Comparison of ENCODE assay signal across 9 cellular contexts in the genomic region with DNA sequence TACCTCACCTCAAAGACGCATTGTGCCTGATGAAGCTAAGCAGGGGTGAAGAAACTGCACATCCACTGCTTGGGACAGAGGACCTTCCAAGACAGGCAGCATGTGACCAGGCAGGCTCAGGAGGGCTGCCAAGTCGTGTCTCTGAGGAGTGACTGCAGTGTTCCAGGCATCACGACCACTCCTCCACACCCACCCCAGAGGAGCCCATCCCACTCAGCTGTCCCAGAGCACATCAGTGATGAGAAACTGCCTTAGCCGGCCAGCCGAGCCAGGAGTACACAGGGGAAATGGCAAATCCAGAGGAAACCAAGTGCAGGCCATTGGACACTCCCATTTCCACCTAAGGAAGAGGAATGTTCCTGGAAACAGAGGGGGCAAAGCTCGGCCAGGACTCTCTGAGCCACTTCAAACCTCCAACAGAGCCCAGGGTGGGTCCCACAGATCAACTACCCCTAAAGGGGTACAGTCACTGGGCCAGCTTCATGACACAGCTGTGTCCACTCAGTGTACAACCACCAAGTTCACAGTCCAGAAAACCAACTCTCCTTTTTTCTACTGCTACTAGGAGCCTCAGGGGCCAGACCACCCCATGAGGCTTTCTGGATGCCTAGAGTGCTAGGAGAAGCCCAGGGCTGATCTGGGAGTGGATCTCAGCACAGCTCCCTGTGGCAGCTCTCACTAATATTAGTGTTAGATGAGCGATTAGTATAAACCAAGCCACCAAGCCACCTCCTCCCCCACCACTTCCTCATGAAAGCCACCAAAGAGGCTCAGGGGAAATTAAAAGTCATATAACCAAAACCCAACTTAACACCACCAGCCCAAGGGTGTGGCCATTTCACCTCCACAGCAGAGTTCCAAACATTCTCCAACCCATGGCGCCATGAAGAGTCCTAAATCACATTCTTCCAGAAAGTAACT. TPM values are rescaled to one million over a fixed set of nuclear protein-coding genes. Genes with fewer than 3 reads are reported as not detected.
DNase-seq lines count a peak whose midpoint lies in the region; ATAC-seq and TF ChIP-seq lines count a peak whose summit lies in the region.
"Had no signal": no experiment of that assay in that cellular context is flagged by ENCODE, and none has a peak within 500 bp of the region (broad histone marks: within the 10 kb centered on the region; RNA-seq: fewer than 3 reads in every experiment).

No MANE protein-coding gene starts in this region.

- no peaks in the 10 kb centered on the region for H3K27me3 Mint-ChIP-seq in CD4-positive, CD25-positive, alpha-beta regulatory T cell
- no peaks in the 10 kb centered on the region for H3K27me3 Mint-ChIP-seq in nephron (ENCODE audit: low read depth)

- H3K4me1 ChIP-seq in CD4-positive, CD25-positive, alpha-beta regulatory T cell (ENCODE audit: control insufficient read depth, insufficient read depth, low read length, poor library complexity, severe bottlenecking) = peaks cover 87% of the 10 kb centered on the region
- peaks cover 83% of the 10 kb centered on the region for H3K4me1 ChIP-seq in RWPE2 (ENCODE audit: insufficient read depth, poor library complexity, severe bottlenecking)
- H3K4me1 ChIP-seq in effector memory CD4-positive, alpha-beta T cell (ENCODE audit: control insufficient read depth, insufficient read depth, low read length, poor library complexity, severe bottlenecking) = peaks cover 72% of the 10 kb centered on the region

- peaks cover 3% of the 10 kb centered on the region for H3K36me3 ChIP-seq in CD4-positive, CD25-positive, alpha-beta regulatory T cell (ENCODE audit: control insufficient read depth, insufficient read depth, low read length)
- peaks cover 72% of the 10 kb centered on the region for H3K36me3 ChIP-seq in RWPE2 (ENCODE audit: low read depth)
- H3K36me3 ChIP-seq in effector memory CD4-positive, alpha-beta T cell (ENCODE audit: control insufficient read depth, insufficient read depth, low read length) = no peaks in the 10 kb centered on the region

- TF ChIP-seq CTCF in RWPE2 (IDR thresholded peaks at IDR 0.05; ENCODE audit: poor library complexity, severe bottlenecking) = no peak
- TF ChIP-seq CTCF in nephron (IDR thresholded peaks at IDR 0.05; ENCODE audit: unreplicated experiment in 3 of 3) = no peak

- no peak for TF ChIP-seq POLR2A in GM18505 (IDR thresholded peaks at IDR 0.05; ENCODE audit: borderline replicate concordance, extremely low read depth, insufficient read depth, insufficient read length)

- peak overlapping the region; percentile 68 to 87 (median 84) for H3K4me3 Mint-ChIP-seq in CD4-positive, CD25-positive, alpha-beta regulatory T cell
- H3K4me3 Mint-ChIP-seq in nephron = no peak overlapping the region

- H3K4me1 Mint-ChIP-seq in CD4-positive, CD25-positive, alpha-beta regulatory T cell = peaks cover 39 to 91% (median 67%) of the 10 kb centered on the region in 4 donors
- peaks cover 58% of the 10 kb centered on the region for H3K4me1 Mint-ChIP-seq in nephron

- no peaks in the 10 kb centered on the region for H3K9me3 ChIP-seq in CD4-positive, CD25-positive, alpha-beta regulatory T cell (ENCODE audit: control insufficient read depth in 2 of 2, low read length in 2 of 2)
- no peaks in the 10 kb centered on the region for H3K9me3 ChIP-seq in RWPE2 (ENCODE audit: severe bottlenecking)
- no peaks in the 10 kb centered on the region for H3K9me3 ChIP-seq in effector memory CD4-positive, alpha-beta T cell (ENCODE audit: control insufficient read depth, low read length)

- peak in 1 of 2 donors; percentile 10 for ATAC-seq in CD4-positive, CD25-positive, alpha-beta regulatory T cell (ENCODE audit: low read depth in 2 of 2)
- ATAC-seq in RWPE2 (ENCODE audit: low read depth) (no peak), GM21526 (IDR thresholded peaks at IDR 0.05; ENCODE audit: low FRiP score, unreplicated experiment) (no peak), GM18505 (IDR thresholded peaks at IDR 0.05; ENCODE audit: unreplicated experiment) (no peak), GM21515 (IDR thresholded peaks at IDR 0.05; ENCODE audit: unreplicated experiment) (no peak)

- H3K4me3 ChIP-seq in CD4-positive, CD25-positive, alpha-beta regulatory T cell (ENCODE audit: low read depth, low read length) = peak overlapping the region; percentile 68
- no peak overlapping the region for H3K4me3 ChIP-seq in RWPE2 (ENCODE audit: severe bottlenecking)
- peak overlapping the region; percentile 27 for H3K4me3 ChIP-seq in effector memory CD4-positive, alpha-beta T cell (ENCODE audit: insufficient read depth, low read depth, low read length, poor library complexity, severe bottlenecking)

- DNase-seq in CD4-positive, CD25-positive, alpha-beta regulatory T cell = peak in 2 of 3 donors; percentile 63 to 86
- no peak for DNase-seq in RWPE2 (ENCODE audit: low spot score)
- peak in 1 of 3 donors; percentile 20 for DNase-seq in effector memory CD4-positive, alpha-beta T cell
- no peak for DNase-seq in T-helper 9 cell

- H3K27ac Mint-ChIP-seq in CD4-positive, CD25-positive, alpha-beta regulatory T cell = peak overlapping the region; percentile 88 to 99 (median 96)
- peak overlapping the region; percentile 40 to 73 (median 68) for H3K27ac Mint-ChIP-seq in nephron

- H3K27me3 ChIP-seq in CD4-positive, CD25-positive, alpha-beta regulatory T cell (ENCODE audit: control insufficient read depth, insufficient read depth, low read length) = no peaks in the 10 kb centered on the region
- H3K27me3 ChIP-seq in RWPE2 (ENCODE audit: insufficient read depth, poor library complexity, severe bottlenecking) = no peaks in the 10 kb centered on the region
- H3K27me3 ChIP-seq in effector memory CD4-positive, alpha-beta T cell (replicated peaks; ENCODE audit: control insufficient read depth, insufficient read depth, low read length, poor library complexity, severe bottlenecking) = no peaks in the 10 kb centered on the region

- H3K9me3 Mint-ChIP-seq in CD4-positive, CD25-positive, alpha-beta regulatory T cell = peaks cover 0 to under 1% (median 0%) of the 10 kb centered on the region in 7 donors
- no peaks in the 10 kb centered on the region for H3K9me3 Mint-ChIP-seq in nephron

- peaks cover 10% of the 10 kb centered on the region for H3K36me3 Mint-ChIP-seq in CD4-positive, CD25-positive, alpha-beta regulatory T cell
- peaks cover 9% of the 10 kb centered on the region for H3K36me3 Mint-ChIP-seq in nephron (ENCODE audit: low read depth)

- H3K27ac ChIP-seq in CD4-positive, CD25-positive, alpha-beta regulatory T cell (ENCODE audit: insufficient read depth, low read length, poor library complexity, severe bottlenecking) = peak overlapping the region; percentile 82
- peak overlapping the region; percentile 100 for H3K27ac ChIP-seq in RWPE2 (ENCODE audit: poor library complexity, severe bottlenecking)
- H3K27ac ChIP-seq in effector memory CD4-positive, alpha-beta T cell (ENCODE audit: insufficient read depth, low read length, poor library complexity, severe bottlenecking) = peak overlapping the region; percentile 33
- H3K27ac ChIP-seq: KMS-11 had no signal

RNA-seq across cellular contexts. Expression of gene PXN, which starts 15.4 kb away (rescaled TPM):
- 205 TPM for total RNA-seq in CD4-positive, CD25-positive, alpha-beta regulatory T cell
- 10 to 100 TPM; 64.3 to 89.5 (median 73.5) TPM for polyA plus RNA-seq in CD4-positive, CD25-positive, alpha-beta regulatory T cell

RNA-seq across cellular contexts. Expression of gene RNU4-2, which starts 41.6 kb away (rescaled TPM):
- 12,754 TPM for total RNA-seq in CD4-positive, CD25-positive, alpha-beta regulatory T cell
- polyA plus RNA-seq in CD4-positive, CD25-positive, alpha-beta regulatory T cell = 100 to 1,000 TPM in 1 of 4 donors, 10 to 100 TPM in 1, not detected in 2; 49.3 to 132 TPM

RNA-seq across cellular contexts. Expression of gene RNU4-1, which starts 42.9 kb away (rescaled TPM):
- total RNA-seq in CD4-positive, CD25-positive, alpha-beta regulatory T cell = 1,793 TPM
- polyA plus RNA-seq in CD4-positive, CD25-positive, alpha-beta regulatory T cell = not detected

RNA-seq across cellular contexts. Expression of gene RPLP0, which starts 49.2 kb away (rescaled TPM):
- 1,127 TPM for total RNA-seq in CD4-positive, CD25-positive, alpha-beta regulatory T cell
- polyA plus RNA-seq in CD4-positive, CD25-positive, alpha-beta regulatory T cell = 1,000 to 10,000 TPM in 3 of 4 donors, 100 to 1,000 TPM in 1; 998 to 1,871 (median 1,438) TPM

RNA-seq across cellular contexts. Expression of gene SIRT4, which starts 52.0 kb away (rescaled TPM):
- total RNA-seq in CD4-positive, CD25-positive, alpha-beta regulatory T cell = 0.79 TPM
- 1 to 10 TPM in 3 of 4 donors, not detected in 1; 1.1 to 2.8 (median 1.2) TPM for polyA plus RNA-seq in CD4-positive, CD25-positive, alpha-beta regulatory T cell

Comparison
In these comparisons a context has a peak if more than half of its experiments do, and no peak if none do; other contexts are left out.
1. DNase-seq: peak in CD4-positive, CD25-positive, alpha-beta regulatory T cell (2 of 3); none in RWPE2 (single experiment) and T-helper 9 cell (single experiment).
2. H3K27ac ChIP-seq: peak in every context shown above with its lines; median percentile 100 in RWPE2; 82 in CD4-positive, CD25-positive, alpha-beta regulatory T cell; 33 in effector memory CD4-positive, alpha-beta T cell.
3. H3K4me3 Mint-ChIP-seq: peak in CD4-positive, CD25-positive, alpha-beta regulatory T cell (4 of 4); none in nephron (0 of 3).